ENCODE assay signal across 31 cellular contexts in the genomic region with DNA sequence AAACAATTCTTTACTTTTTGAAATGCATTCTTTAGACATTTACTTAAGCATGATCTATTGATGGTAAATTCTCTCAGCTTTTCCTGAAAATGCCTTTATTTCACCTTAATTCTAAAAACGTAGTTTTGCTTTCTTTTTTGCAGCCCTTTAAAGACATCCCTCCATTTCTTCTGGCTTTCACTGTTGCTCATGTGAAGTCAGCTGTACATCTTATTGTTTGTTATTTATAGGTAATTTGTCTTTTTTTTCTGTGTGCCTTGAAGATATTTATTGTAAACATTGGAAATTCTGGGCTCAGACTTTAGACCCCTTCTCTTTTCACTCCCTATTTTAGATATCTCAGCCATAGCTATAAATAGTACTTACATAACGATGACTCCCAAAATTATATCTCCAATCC.
"Had no signal": no experiment of that assay in that cellular context is flagged by ENCODE, and none has a peak within 500 bp of the region (broad histone marks: within the 10 kb centered on the region; RNA-seq: fewer than 3 reads in every experiment).

No MANE protein-coding gene starts in this region.

- FAIRE-seq: colon had no signal

- H3K9me3 ChIP-seq: adrenal gland, body of pancreas had no signal

- H3K4me1 ChIP-seq: adrenal gland, body of pancreas, esophagus squamous epithelium, gastroesophageal sphincter, heart right ventricle had no signal

- ATAC-seq: activated CD4-positive, alpha-beta T cell treated with anti-CD3 and anti-CD28 coated beads for 36 hours; activated CD8-positive, alpha-beta memory T cell treated with anti-CD3 and anti-CD28 coated beads, Interleukin-2, amount 10 ng/mL, durations not matched to agents 7 days and 5 days; activated CD8-positive, alpha-beta T cell treated with anti-CD3 and anti-CD28 coated beads, Interleukin-2, amount 10 ng/mL, durations not matched to agents 7 days and 5 days; activated naive CD8-positive, alpha-beta T cell treated with anti-CD3 and anti-CD28 coated beads, Interleukin-2, amount 50 U/mL, for 24 hours; body of pancreas; effector memory CD8-positive, alpha-beta T cell; gastroesophageal sphincter; heart right ventricle; T-helper 17 cell had no signal

- H3K4me3 ChIP-seq: adrenal gland, body of pancreas, esophagus squamous epithelium, gastroesophageal sphincter, heart right ventricle had no signal

- H3K27ac ChIP-seq: adrenal gland, body of pancreas, esophagus squamous epithelium, gastroesophageal sphincter, heart right ventricle, WERI-Rb-1 had no signal

- H3K36me3 ChIP-seq: adrenal gland, esophagus squamous epithelium, gastroesophageal sphincter, heart right ventricle, WERI-Rb-1 had no signal

- H3K27me3 ChIP-seq: adrenal gland, body of pancreas, esophagus squamous epithelium, gastroesophageal sphincter had no signal

- DNase-seq: activated CD4-positive, alpha-beta memory T cell treated with anti-CD3 and anti-CD28 coated beads for 36 hours; activated CD4-positive, alpha-beta T cell treated with anti-CD3 and anti-CD28 coated beads for 36 hours; activated CD4-positive, alpha-beta T cell treated with anti-CD3 and anti-CD28 coated beads, Interleukin-2, amount 10 ng/mL, durations not matched to agents 24 days and 14 days; activated CD4-positive, CD25-positive, alpha-beta regulatory T cell; activated CD4-positive, CD25-positive, alpha-beta regulatory T cell treated with anti-CD3 and anti-CD28 coated beads, Interleukin-2, amount 50 U/mL, for 72 hours; activated CD8-positive, alpha-beta memory T cell treated with anti-CD3 and anti-CD28 coated beads, Interleukin-2, amount 10 ng/mL, durations not matched to agents 7 days and 5 days; activated CD8-positive, alpha-beta memory T cell treated with anti-CD3 and anti-CD28 coated beads, Interleukin-2, amount 50 U/mL, for 4 hours; activated CD8-positive, alpha-beta T cell treated with anti-CD3 and anti-CD28 coated beads, Interleukin-2, amount 10 ng/mL, durations not matched to agents 7 days and 5 days; activated effector memory CD4-positive, alpha-beta T cell treated with anti-CD3 and anti-CD28 coated beads, Interleukin-2, amount 50 U/mL, for 16 hours; activated naive CD4-positive, alpha-beta T cell treated with anti-CD3 and anti-CD28 coated beads for 36 hours; activated naive CD8-positive, alpha-beta T cell treated with anti-CD3 and anti-CD28 coated beads for 36 hours; activated naive CD8-positive, alpha-beta T cell treated with anti-CD3 and anti-CD28 coated beads, Interleukin-2, amount 50 U/mL, for 24 hours; activated T-cell treated with anti-CD3 and anti-CD28 coated beads, Interleukin-2, amount 50 U/mL, for 1 hour; activated T-cell treated with anti-CD3 and anti-CD28 coated beads, Interleukin-2, amount 50 U/mL, for 48 hours; adrenal gland; amygdala; aorta; body of pancreas; cortex of kidney; dermis blood vessel endothelial cell; effector CD4-positive, alpha-beta T cell; effector memory CD8-positive, alpha-beta T cell; erythroblast; esophagus squamous epithelium; foreskin melanocyte; heart right ventricle; T-helper 17 cell; T1000; WERI-Rb-1 had no signal
